In the genomic region with DNA sequence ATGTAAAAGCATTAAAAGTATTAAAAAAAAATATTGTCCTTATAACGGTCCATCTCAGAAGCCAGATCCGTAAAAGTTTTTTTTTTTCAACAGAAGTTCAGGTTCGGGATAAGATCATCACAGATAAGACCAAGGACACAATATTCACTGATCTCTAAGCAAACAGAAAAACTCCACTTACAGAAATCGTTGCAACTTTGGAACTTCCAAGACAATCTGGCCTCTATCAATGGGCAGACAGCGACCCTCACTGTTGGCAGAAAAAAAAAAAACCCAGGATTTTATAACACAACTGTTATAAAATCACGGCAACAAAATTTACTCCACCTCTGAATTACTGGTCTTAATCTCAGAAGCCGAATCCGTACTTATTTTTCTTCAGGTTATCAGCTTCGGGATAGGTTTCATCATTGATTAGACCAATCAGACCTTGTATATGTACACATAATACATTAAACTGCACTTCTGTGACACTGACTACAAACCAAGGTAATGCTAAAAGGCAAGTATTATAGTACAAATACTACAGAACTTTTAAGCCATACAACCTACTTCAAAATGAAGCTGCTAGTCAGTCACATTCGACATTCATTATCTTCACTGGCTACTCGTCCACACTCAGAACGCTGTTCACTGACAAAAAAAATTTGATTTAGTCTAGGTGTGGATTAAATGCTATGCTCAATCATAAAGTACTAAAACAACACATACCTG, we compare ENCODE assay signal across 8 cellular contexts. TPM values are rescaled to one million over a fixed set of nuclear protein-coding genes. Genes with fewer than 3 reads are reported as not detected.
DNase-seq lines count a peak whose midpoint lies in the region; ATAC-seq, FAIRE-seq and TF ChIP-seq lines count a peak whose summit lies in the region.

No MANE protein-coding gene starts in this region.

- peak; percentile 41 for FAIRE-seq in GM18507 (lab: Jason Lieb, UNC)

- H3K27me3 ChIP-seq in A673 (replicated peaks; ENCODE audit: insufficient read depth, low read depth, low read length, poor library complexity), result no peaks in the 10 kb centered on the region
- no peaks in the 10 kb centered on the region for H3K27me3 ChIP-seq in right cardiac atrium (ENCODE audit: control insufficient read depth, insufficient read depth)
- H3K27me3 ChIP-seq in gastrocnemius medialis, result no peaks in the 10 kb centered on the region

- ATAC-seq in right cardiac atrium (no peak), gastrocnemius medialis (no peak), GM18868 (IDR thresholded peaks at IDR 0.05; ENCODE audit: unreplicated experiment) (no peak), GM19023 (IDR thresholded peaks at IDR 0.05; ENCODE audit: unreplicated experiment) (no peak), GM19452 (IDR thresholded peaks at IDR 0.05; ENCODE audit: unreplicated experiment) (no peak)

- H3K4me1 ChIP-seq in A673 (ENCODE audit: insufficient read depth, low read length, poor library complexity, severe bottlenecking) (peaks cover 11% of the 10 kb centered on the region), right cardiac atrium (ENCODE audit: control insufficient read depth, insufficient read depth, low read length) (no peaks in the 10 kb centered on the region), gastrocnemius medialis (peaks cover 31 to 41% of the 10 kb centered on the region in 2 donors)

- peak overlapping the region; percentile 98 for H3K27ac ChIP-seq in A673 (ENCODE audit: low read depth, low read length, poor library complexity, severe bottlenecking)
- no peak overlapping the region for H3K27ac ChIP-seq in right cardiac atrium (ENCODE audit: low read length)
- H3K27ac ChIP-seq in gastrocnemius medialis, result peak overlapping the region; percentile 92 to 98 (median 96)

- peak; percentile 46; the same call in 1 of the 2 replicates for TF ChIP-seq CTCF in A673 (conservative IDR thresholded peaks at IDR 0.05; ENCODE audit: low read depth, low read length)
- TF ChIP-seq CTCF in WI38 (IDR thresholded peaks at IDR 0.05; ENCODE audit: low read depth, low read length), result no peak
- TF ChIP-seq CTCF in gastrocnemius medialis (IDR thresholded peaks at IDR 0.05 in 4 of 5, conservative IDR thresholded peaks at IDR 0.05 in 1 of 5), result peak in 2 of 5 experiments; percentile 19 to 39

- POLR2A ChIA-PET in A673 (lab: Charles Lee; ENCODE audit: low non-redundant PET), result interaction anchor here (1.8 kb wide), 1 partner anchor 34 kb away, joined by 37 read pairs; a partner anchor contains a TSS

- H3K9me3 ChIP-seq in A673 (ENCODE audit: low read depth, low read length, poor library complexity, severe bottlenecking) (no peaks in the 10 kb centered on the region), right cardiac atrium (ENCODE audit: control insufficient read depth, low read length) (no peaks in the 10 kb centered on the region), gastrocnemius medialis (no peaks in the 10 kb centered on the region)

- H3K36me3 ChIP-seq in A673 (ENCODE audit: insufficient read depth, low read length, poor library complexity, severe bottlenecking) (peaks cover 43% of the 10 kb centered on the region), gastrocnemius medialis (no peaks in the 10 kb centered on the region)

- no TSS peak for BruUV-seq in A673 (replicated peaks; lab: Mats Ljungman, UMichigan)

- under 1% methylated on average over 12 of the region's 12 CpGs for WGBS in right cardiac atrium

- DNase-seq in A673 (ENCODE audit: low spot score), result no peak
- DNase-seq in GM18507 (ENCODE audit: extremely low spot score, insufficient read length, low read depth), result no peak
- DNase-seq in right cardiac atrium, result no peak
- DNase-seq in gastrocnemius medialis, result no peak

- intact Hi-C loops in A673 (cut with micrococcal nuclease; ENCODE audit: unreplicated experiment), result loop anchor here (10.0 kb wide), 1 partner anchor 213 kb away; no protein-coding TSS in a partner anchor
- intact Hi-C loops in right cardiac atrium (cut with DNase I), result loop anchor here in 3 of 4 donors (5.0 kb wide), 2 partner anchors 35 to 85 kb away; a partner anchor contains a TSS
- intact Hi-C loops in gastrocnemius medialis (cut with DNase I; ENCODE audit: low total_unique reads), result no loop called here

- peak overlapping the region; percentile 72 for H3K4me3 ChIP-seq in A673 (ENCODE audit: low read depth, low read length, poor library complexity, severe bottlenecking)
- peak overlapping the region; percentile 99 for H3K4me3 ChIP-seq in WI38 (ENCODE audit: low read depth, low read length)
- H3K4me3 ChIP-seq in right cardiac atrium (ENCODE audit: low read length), result peak overlapping the region; percentile 90
- peak overlapping the region; percentile 92 to 95 (median 94) for H3K4me3 ChIP-seq in gastrocnemius medialis

- in situ Hi-C loops in gastrocnemius medialis (cut with MboI; ENCODE audit: low sequenced_read_pairs in 4 of 4), result loop anchor here in 3 of 4 donors (5.0 to 10.0 kb wide), 2 partner anchors 40 to 83 kb away; a partner anchor contains a TSS

- TF ChIP-seq POLR2A in gastrocnemius medialis (IDR thresholded peaks at IDR 0.05), result no peak

- CTCF ChIA-PET in A673 (lab: Charles Lee), result no interaction called here

RNA-seq across cellular contexts. Expression of a gene that starts 34.7 kb away (rescaled TPM):
- total RNA-seq in A673 (2021), result 191 and 221 TPM in 2 replicates
- total RNA-seq in right cardiac atrium, result 10 to 100 TPM; 60.8 to 89.5 (median 65.7) TPM
- 31.7 TPM for polyA plus RNA-seq in right cardiac atrium
- total RNA-seq in gastrocnemius medialis, result 10 to 100 TPM; 43.0 to 59.3 (median 54.5) TPM
